In genomic region chr18:39675358-39675757, GRCh38 we compare ENCODE assay signal across 17 cellular contexts.
A peak's percentile ranks its signal among the peaks of the same experiment; 100 is the strongest.
DNase-seq lines count a peak whose midpoint lies in the region; ATAC-seq, FAIRE-seq and TF ChIP-seq lines count a peak whose summit lies in the region.
"Had no signal": no experiment of that assay in that cellular context is flagged by ENCODE, and none has a peak within 500 bp of the region (broad histone marks: within the 10 kb centered on the region; RNA-seq: fewer than 3 reads in every experiment).

No MANE protein-coding gene starts in this region.

- H3K9me3 ChIP-seq in IMR-90 (ENCODE audit: control insufficient read depth, insufficient read depth, low read length): no peaks in the 10 kb centered on the region
- no peaks in the 10 kb centered on the region for H3K9me3 ChIP-seq in endothelial cell of umbilical vein (replicated peaks; ENCODE audit: control insufficient read depth, insufficient read depth, low read length)
- H3K9me3 ChIP-seq in vagina: no peaks in the 10 kb centered on the region
- H3K9me3 ChIP-seq in ovary: no peaks in the 10 kb centered on the region
- no peaks in the 10 kb centered on the region for H3K9me3 ChIP-seq in neural progenitor cell (ENCODE audit: low read depth)
- H3K9me3 ChIP-seq: body of pancreas had no signal

- no peak for TF ChIP-seq EP300 in ovary (IDR thresholded peaks at IDR 0.05)

- no CpG with 5 or more reads among the region's 3 CpGs for WGBS in IMR-90 (ENCODE audit: extremely low coverage in 2 of 2, insufficient read length in 1 of 2), 2 experiments
- WGBS in ovary, 3 donors: 20 to 25% (median 25%) methylated on average over 3 of the region's 3 CpGs

- peak; percentile 53 for ATAC-seq in IMR-90 (ENCODE audit: low read depth)
- ATAC-seq in GM21515 (IDR thresholded peaks at IDR 0.05; ENCODE audit: unreplicated experiment): no peak
- ATAC-seq: body of pancreas, Panc1 had no signal

- no peak overlapping the region for H3K14ac ChIP-seq in IMR-90 (replicated peaks; ENCODE audit: low read depth, low read length)

- H3K27me3 ChIP-seq in IMR-90 (ENCODE audit: control insufficient read depth, insufficient read depth, low read length) (no peaks in the 10 kb centered on the region), endothelial cell of umbilical vein (ENCODE audit: control insufficient read depth in 2 of 2, insufficient read depth in 2 of 2, low read length in 2 of 2) (no peaks in the 10 kb centered on the region), vagina (no peaks in the 10 kb centered on the region), ovary (no peaks in the 10 kb centered on the region), neural progenitor cell (no peaks in the 10 kb centered on the region)
- H3K27me3 ChIP-seq: body of pancreas had no signal

- H4K20me1 ChIP-seq in IMR-90 (ENCODE audit: insufficient read depth, low read length): no peaks in the 10 kb centered on the region
- H4K20me1 ChIP-seq in endothelial cell of umbilical vein (replicated peaks; ENCODE audit: control insufficient read depth, extremely low read depth, insufficient read depth, low read length): no peaks in the 10 kb centered on the region
- no peaks in the 10 kb centered on the region for H4K20me1 ChIP-seq in neural progenitor cell (ENCODE audit: low read depth)

- H3K9me3 Mint-ChIP-seq in neural progenitor cell: no peaks in the 10 kb centered on the region
- H3K9me3 Mint-ChIP-seq: activated T-helper 2 cell treated with anti-CD3 and anti-CD28 coated beads, Interferon-gamma antibody, Interleukin-2, Interleukin-4, amounts not matched to agents 10 μg/mL and 5 μg/mL and 100 μg/mL, durations not matched to agents 14 hours and 24 hours and 36 hours; T-helper 2 cell treated with Interferon-gamma antibody and Interleukin-4, amounts not matched to agents 5 μg/mL and 100 μg/mL, for 36 hours had no signal

- H4K91ac ChIP-seq in IMR-90 (ENCODE audit: insufficient read depth, low read depth, low read length): no peak overlapping the region

- H3K4me3 ChIP-seq in IMR-90 (ENCODE audit: insufficient read depth, low read depth, low read length) (no peak overlapping the region), endothelial cell of umbilical vein (replicated peaks in 1 of 3; ENCODE audit: insufficient read depth in 1 of 3, low read depth in 1 of 3, low read length in 3 of 3) (no peak overlapping the region), vagina (no peak overlapping the region), ovary (no peak overlapping the region), neural progenitor cell (no peak overlapping the region)
- H3K4me3 ChIP-seq: body of pancreas had no signal

- H3K4me3 Mint-ChIP-seq in neural progenitor cell: no peak overlapping the region
- H3K4me3 Mint-ChIP-seq: T-helper 2 cell treated with Interferon-gamma antibody and Interleukin-4, amounts not matched to agents 5 μg/mL and 100 μg/mL, for 36 hours had no signal

- no peak overlapping the region for H2BK120ac ChIP-seq in IMR-90 (ENCODE audit: low read depth, low read length)

- intact Hi-C loops in IMR-90 (cut with micrococcal nuclease): no loop called here
- intact Hi-C loops in endothelial cell of umbilical vein (cut with micrococcal nuclease): no loop called here
- intact Hi-C loops in vagina (cut with DNase I): no loop called here
- intact Hi-C loops in ovary (cut with DNase I): no loop called here

- H3K9ac ChIP-seq in IMR-90 (ENCODE audit: low read depth, low read length) (no peak overlapping the region), endothelial cell of umbilical vein (replicated peaks; ENCODE audit: extremely low read depth, insufficient read depth, low read length) (no peak overlapping the region), neural progenitor cell (no peak overlapping the region)

- no peak overlapping the region for H4K5ac ChIP-seq in IMR-90 (ENCODE audit: low read depth, low read length)

- no peak overlapping the region for H3K56ac ChIP-seq in IMR-90 (ENCODE audit: extremely low read depth, insufficient read depth, low read length)

- no peak overlapping the region for H2BK15ac ChIP-seq in IMR-90 (ENCODE audit: low read depth, low read length)

- no peak for TF ChIP-seq CTCF in IMR-90 (conservative IDR thresholded peaks at IDR 0.05; ENCODE audit: low read depth, low read length)
- no peak for TF ChIP-seq CTCF in endothelial cell of umbilical vein (IDR thresholded peaks at IDR 0.05; ENCODE audit: extremely low read depth in 1 of 2, insufficient read depth in 1 of 2, low read depth in 1 of 2, low read length in 2 of 2)
- TF ChIP-seq CTCF in vagina (IDR thresholded peaks at IDR 0.05): no peak
- TF ChIP-seq CTCF in ovary (IDR thresholded peaks at IDR 0.05): no peak
- no peak for TF ChIP-seq CTCF in neural progenitor cell (IDR thresholded peaks at IDR 0.05)

- no peak overlapping the region for H3K18ac ChIP-seq in IMR-90 (ENCODE audit: low read depth, low read length)

- in situ Hi-C loops in IMR-90 (cut with MboI; ENCODE audit: low sequenced_read_pairs): no loop called here

- H3K4me2 ChIP-seq in IMR-90 (ENCODE audit: low read depth, low read length) (no peak overlapping the region), endothelial cell of umbilical vein (ENCODE audit: insufficient read depth, low read length) (no peak overlapping the region), neural progenitor cell (no peak overlapping the region)

- H3K27ac Mint-ChIP-seq in neural progenitor cell: no peak overlapping the region
- H3K27ac Mint-ChIP-seq: activated T-helper 2 cell treated with anti-CD3 and anti-CD28 coated beads, Interferon-gamma antibody, Interleukin-2, Interleukin-4, amounts not matched to agents 10 μg/mL and 5 μg/mL and 100 μg/mL, durations not matched to agents 14 hours and 24 hours and 36 hours; T-helper 2 cell treated with Interferon-gamma antibody and Interleukin-4, amounts not matched to agents 5 μg/mL and 100 μg/mL, for 36 hours had no signal

- CTCF ChIA-PET in IMR-90 (lab: Yijun Ruan, JAX): interaction anchor here (0.5 kb wide), 1 partner anchor 1085 kb away, joined by 4 read pairs; no protein-coding TSS in a partner anchor
- CTCF ChIA-PET in endothelial cell of umbilical vein (lab: Charles Lee): interaction anchor here (1.5 kb wide), 1 partner anchor 30 kb away, joined by 3 read pairs; no protein-coding TSS in a partner anchor

- H4K8ac ChIP-seq in IMR-90 (ENCODE audit: low read depth in 2 of 2, low read length in 2 of 2): no peak overlapping the region

- dilution Hi-C loops in IMR-90 (cut with HindIII; ENCODE audit: low sequenced_read_pairs, unreplicated experiment): no loop called here
- dilution Hi-C loops in endothelial cell of umbilical vein (cut with MboI; ENCODE audit: extremely low pct_ligation_motif_present, low sequenced_read_pairs): no loop called here

- BruUV-seq in IMR-90 (replicated peaks; lab: Mats Ljungman, UMichigan): no TSS peak
- no TSS peak for BruUV-seq in endothelial cell of umbilical vein (replicated peaks; lab: Mats Ljungman, UMichigan)

- H2AFZ ChIP-seq in IMR-90 (replicated peaks; ENCODE audit: low read length, poor library complexity) (peak overlapping the region; percentile 82), endothelial cell of umbilical vein (ENCODE audit: low read depth, low read length) (no peak overlapping the region), neural progenitor cell (replicated peaks) (no peak overlapping the region)

- POLR2A ChIA-PET in IMR-90 (lab: Charles Lee; ENCODE audit: unreplicated experiment) (no interaction called here), endothelial cell of umbilical vein (lab: Charles Lee) (no interaction called here)

- H3K27me3 Mint-ChIP-seq in neural progenitor cell (ENCODE audit: insufficient read depth, low read depth): no peaks in the 10 kb centered on the region

- H3F3A ChIP-seq in neural progenitor cell (ENCODE audit: low read depth): no peaks in the 10 kb centered on the region

- FAIRE-seq in endothelial cell of umbilical vein (lab: Jason Lieb, UNC): no peak

- TF ChIP-seq RAD21 in IMR-90 (IDR thresholded peaks at IDR 0.05; ENCODE audit: low read length): no peak

- H3K36me3 ChIP-seq in IMR-90 (ENCODE audit: control insufficient read depth, insufficient read depth, low read length): no peaks in the 10 kb centered on the region
- H3K36me3 ChIP-seq in endothelial cell of umbilical vein (ENCODE audit: control insufficient read depth in 2 of 2, extremely low read depth in 1 of 2, insufficient read depth in 2 of 2, low read length in 2 of 2): no peaks in the 10 kb centered on the region
- H3K36me3 ChIP-seq in vagina: no peaks in the 10 kb centered on the region
- H3K36me3 ChIP-seq in ovary: no peaks in the 10 kb centered on the region
- H3K36me3 ChIP-seq in neural progenitor cell: no peaks in the 10 kb centered on the region

- H3K79me1 ChIP-seq in IMR-90 (ENCODE audit: low read depth in 1 of 2, low read length in 2 of 2): no peaks in the 10 kb centered on the region; a peak in 1 of 4 replicates

- H3K4ac ChIP-seq in IMR-90 (ENCODE audit: low read depth, low read length): no peak overlapping the region

- H3K23ac ChIP-seq in IMR-90 (ENCODE audit: low read depth, low read length): no peak overlapping the region

- H2AK5ac ChIP-seq in IMR-90 (ENCODE audit: low read depth, low read length): no peak overlapping the region

- peaks cover 7% of the 10 kb centered on the region for H3K4me1 Mint-ChIP-seq in neural progenitor cell

- H2BK5ac ChIP-seq in IMR-90 (ENCODE audit: low read depth, low read length, poor library complexity, severe bottlenecking): no peak overlapping the region

- TF ChIP-seq POLR2A in IMR-90 (IDR thresholded peaks at IDR 0.05; ENCODE audit: low read depth, low read length) (no peak), endothelial cell of umbilical vein (IDR thresholded peaks at IDR 0.05; ENCODE audit: low read depth, low read length) (no peak), vagina (IDR thresholded peaks at IDR 0.05) (no peak), ovary (IDR thresholded peaks at IDR 0.05) (no peak)

- H3K27ac ChIP-seq in IMR-90 (ENCODE audit: insufficient read depth, low read length) (no peak overlapping the region), endothelial cell of umbilical vein (ENCODE audit: insufficient read depth, low read depth, low read length) (no peak overlapping the region), vagina (no peak overlapping the region), ovary (no peak overlapping the region), neural progenitor cell (no peak overlapping the region)
- H3K27ac ChIP-seq: body of pancreas had no signal

- peaks cover 2% of the 10 kb centered on the region for H3K36me3 Mint-ChIP-seq in neural progenitor cell

- H2BK20ac ChIP-seq in IMR-90 (ENCODE audit: low read depth, low read length): no peak overlapping the region

- no peaks in the 10 kb centered on the region for H3K4me1 ChIP-seq in IMR-90 (ENCODE audit: control insufficient read depth, insufficient read depth, low read length)
- H3K4me1 ChIP-seq in endothelial cell of umbilical vein (ENCODE audit: control insufficient read depth, extremely low read depth, insufficient read depth, low read length): no peaks in the 10 kb centered on the region
- H3K4me1 ChIP-seq in vagina: no peaks in the 10 kb centered on the region
- no peaks in the 10 kb centered on the region for H3K4me1 ChIP-seq in ovary (ENCODE audit: insufficient read depth)
- no peaks in the 10 kb centered on the region for H3K4me1 ChIP-seq in neural progenitor cell
- H3K4me1 ChIP-seq: body of pancreas had no signal

- DNase-seq in AG20443 (ENCODE audit: low spot score) (peak; percentile 41), IMR-90 (peak; percentile 59), endothelial cell of umbilical vein (ENCODE audit: low read depth, low spot score) (no peak), non-pigmented ciliary epithelial cell (ENCODE audit: low read depth) (peak; percentile 2), vagina (ENCODE audit: extremely low spot score in 2 of 2) (no peak), ovary (no peak), neural progenitor cell (ENCODE audit: low spot score) (no peak)
- DNase-seq: body of pancreas; COR-L47; mesendoderm; NCI-H446; stimulated activated CD4-positive, alpha-beta T cell treated with anti-CD3 and anti-CD28 coated beads, Interleukin-2, amount 100 ng/mL, for 48 hours; stimulated activated naive CD4-positive, alpha-beta T cell treated with Interleukin-2 at 50 U/mL for 16 hours had no signal

- H3K9me1 ChIP-seq in IMR-90 (ENCODE audit: insufficient read depth, low read length) (no peaks in the 10 kb centered on the region), endothelial cell of umbilical vein (replicated peaks; ENCODE audit: control insufficient read depth, extremely low read depth, insufficient read depth, low read length) (no peaks in the 10 kb centered on the region)

- no peaks in the 10 kb centered on the region for H3K79me2 ChIP-seq in endothelial cell of umbilical vein (ENCODE audit: control insufficient read depth, insufficient read depth, low read length)
- H3K79me2 ChIP-seq in neural progenitor cell (ENCODE audit: low read depth): no peaks in the 10 kb centered on the region

- no peak overlapping the region for H2AK9ac ChIP-seq in IMR-90 (replicated peaks; ENCODE audit: low read depth, low read length, poor library complexity)

Comparison
In these comparisons a context has a peak if more than half of its experiments do, and no peak if none do; other contexts are left out.
1. DNase-seq: peak in AG20443 (single experiment), IMR-90 (single experiment) and non-pigmented ciliary epithelial cell (single experiment); none in endothelial cell of umbilical vein (single experiment), vagina (0 of 2), ovary (0 of 5) and neural progenitor cell (single experiment).